9 cellular contexts compared by ENCODE assay signal in the genomic region with DNA sequence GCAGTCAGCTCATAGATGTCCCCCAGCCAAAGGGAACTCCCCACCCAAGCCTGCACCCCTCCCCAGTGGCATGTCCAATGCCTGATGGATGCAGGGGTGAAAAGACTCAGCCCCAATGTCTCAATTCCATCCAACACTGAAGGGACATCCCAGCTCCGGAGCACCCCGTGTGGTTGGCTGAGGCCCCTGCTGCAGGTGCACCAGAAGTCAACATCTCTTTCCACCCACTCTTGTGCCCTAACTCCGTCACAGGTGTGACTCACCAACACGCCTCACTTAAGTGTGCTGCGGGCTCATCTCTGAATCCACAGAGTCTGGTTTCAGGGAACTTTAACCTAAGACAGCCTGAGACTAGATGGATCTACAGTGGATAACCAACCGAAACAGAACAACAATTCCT. TPM values are rescaled to one million over a fixed set of nuclear protein-coding genes. Genes with fewer than 3 reads are reported as not detected.
DNase-seq lines count a peak whose midpoint lies in the region; ATAC-seq and TF ChIP-seq lines count a peak whose summit lies in the region.
"Had no signal": no experiment of that assay in that cellular context is flagged by ENCODE, and none has a peak within 500 bp of the region (broad histone marks: within the 10 kb centered on the region; RNA-seq: fewer than 3 reads in every experiment).

No MANE protein-coding gene starts in this region.

- H3K27me3 Mint-ChIP-seq in activated CD8-positive, alpha-beta memory T cell treated with anti-CD3 and anti-CD28 coated beads, Interleukin-2, amount 10 ng/mL, durations not matched to agents 7 days and 5 days: peaks cover 5% of the 10 kb centered on the region
- H3K27me3 Mint-ChIP-seq in stimulated activated naive CD8-positive, alpha-beta T cell treated with anti-CD3 and anti-CD28 coated beads, Interleukin-15, amount 100 ng/mL, for 72 hours: no peaks in the 10 kb centered on the region
- H3K27me3 Mint-ChIP-seq: activated naive CD4-positive, alpha-beta T cell treated with anti-CD3 and anti-CD28 coated beads, Interleukin-2, amount 50 U/mL, for 24 hours had no signal

- 65 to 82% (median 76%) methylated on average over 6 of the region's 6 CpGs for WGBS in spleen, 5 donors

- H3K36me3 ChIP-seq in kidney epithelial cell (ENCODE audit: control insufficient read depth, insufficient read depth, low read length) (no peaks in the 10 kb centered on the region), spleen (no peaks in the 10 kb centered on the region), Karpas-422 (ENCODE audit: insufficient read depth, low read length) (no peaks in the 10 kb centered on the region)

- TF ChIP-seq POLR2A in spleen (IDR thresholded peaks at IDR 0.05): no peak

- CTCF ChIA-PET in activated CD8-positive, alpha-beta memory T cell treated with anti-CD3 and anti-CD28 coated beads, Interleukin-2, amount 10 ng/mL, durations not matched to agents 7 days and 5 days (lab: Charles Lee): no interaction called here

- DNase-seq in activated CD8-positive, alpha-beta memory T cell treated with anti-CD3 and anti-CD28 coated beads, Interleukin-2, amount 50 U/mL, for 4 hours: peak; percentile 36
- no peak for DNase-seq in activated CD8-positive, alpha-beta memory T cell treated with anti-CD3 and anti-CD28 coated beads, Interleukin-2, amount 10 ng/mL, durations not matched to agents 7 days and 5 days
- DNase-seq in activated CD4-positive, alpha-beta T cell treated with anti-CD3 and anti-CD28 coated beads, Interleukin-2, amount 50 U/mL, for 4 hours: peak; percentile 24 to 26
- no peak for DNase-seq in kidney epithelial cell (ENCODE audit: low read depth)
- DNase-seq in stimulated activated naive CD8-positive, alpha-beta T cell treated with anti-CD3 and anti-CD28 coated beads, Interleukin-15, amount 100 ng/mL, for 72 hours: peak; percentile 10 to 11
- no peak for DNase-seq in spleen
- DNase-seq in SKM-1 (lab: John Stamatoyannopoulos, UW; ENCODE audit: unreplicated experiment): no peak
- no peak for DNase-seq in Karpas-422

- H3K79me2 ChIP-seq in Karpas-422 (ENCODE audit: low read length): no peaks in the 10 kb centered on the region

- H4K20me1 ChIP-seq in Karpas-422 (ENCODE audit: insufficient read depth, low read depth, low read length): no peaks in the 10 kb centered on the region

- H2AFZ ChIP-seq in Karpas-422 (ENCODE audit: low read length): no peak overlapping the region

- H3K9me3 ChIP-seq in spleen (no peaks in the 10 kb centered on the region), Karpas-422 (ENCODE audit: low read length) (no peaks in the 10 kb centered on the region)

- H3K9ac ChIP-seq in Karpas-422 (ENCODE audit: low read length): no peak overlapping the region

- no peak overlapping the region for H3K4me3 Mint-ChIP-seq in activated CD8-positive, alpha-beta memory T cell treated with anti-CD3 and anti-CD28 coated beads, Interleukin-2, amount 10 ng/mL, durations not matched to agents 7 days and 5 days
- no peak overlapping the region for H3K4me3 Mint-ChIP-seq in stimulated activated naive CD8-positive, alpha-beta T cell treated with anti-CD3 and anti-CD28 coated beads, Interleukin-15, amount 100 ng/mL, for 72 hours
- H3K4me3 Mint-ChIP-seq: activated naive CD4-positive, alpha-beta T cell treated with anti-CD3 and anti-CD28 coated beads, Interleukin-2, amount 50 U/mL, for 24 hours had no signal

- H3K36me3 Mint-ChIP-seq in activated CD8-positive, alpha-beta memory T cell treated with anti-CD3 and anti-CD28 coated beads, Interleukin-2, amount 10 ng/mL, durations not matched to agents 7 days and 5 days: no peaks in the 10 kb centered on the region
- H3K36me3 Mint-ChIP-seq: activated naive CD4-positive, alpha-beta T cell treated with anti-CD3 and anti-CD28 coated beads, Interleukin-2, amount 50 U/mL, for 24 hours had no signal

- H3K27ac ChIP-seq in spleen: no peak overlapping the region
- no peak overlapping the region for H3K27ac ChIP-seq in Karpas-422 (ENCODE audit: low read length)

- intact Hi-C loops in spleen (cut with DNase I; ENCODE audit: low total_unique reads): no loop called here

- H3K27ac Mint-ChIP-seq in activated CD8-positive, alpha-beta memory T cell treated with anti-CD3 and anti-CD28 coated beads, Interleukin-2, amount 10 ng/mL, durations not matched to agents 7 days and 5 days: no peak overlapping the region
- no peak overlapping the region for H3K27ac Mint-ChIP-seq in stimulated activated naive CD8-positive, alpha-beta T cell treated with anti-CD3 and anti-CD28 coated beads, Interleukin-15, amount 100 ng/mL, for 72 hours
- H3K27ac Mint-ChIP-seq: activated naive CD4-positive, alpha-beta T cell treated with anti-CD3 and anti-CD28 coated beads, Interleukin-2, amount 50 U/mL, for 24 hours had no signal

- no peaks in the 10 kb centered on the region for H3K9me2 ChIP-seq in Karpas-422 (replicated peaks; ENCODE audit: insufficient read depth, low read length)

- H3K4me3 ChIP-seq in kidney epithelial cell (ENCODE audit: low read depth, low read length) (no peak overlapping the region), spleen (no peak overlapping the region), Karpas-422 (ENCODE audit: low read length) (no peak overlapping the region)

- H3K4me1 ChIP-seq in spleen (no peaks in the 10 kb centered on the region), Karpas-422 (ENCODE audit: low read length) (no peaks in the 10 kb centered on the region)

- no peaks in the 10 kb centered on the region for H3K4me1 Mint-ChIP-seq in activated CD8-positive, alpha-beta memory T cell treated with anti-CD3 and anti-CD28 coated beads, Interleukin-2, amount 10 ng/mL, durations not matched to agents 7 days and 5 days
- peaks cover 9% of the 10 kb centered on the region for H3K4me1 Mint-ChIP-seq in stimulated activated naive CD8-positive, alpha-beta T cell treated with anti-CD3 and anti-CD28 coated beads, Interleukin-15, amount 100 ng/mL, for 72 hours
- H3K4me1 Mint-ChIP-seq: activated naive CD4-positive, alpha-beta T cell treated with anti-CD3 and anti-CD28 coated beads, Interleukin-2, amount 50 U/mL, for 24 hours had no signal

- H3K9me3 Mint-ChIP-seq in activated CD8-positive, alpha-beta memory T cell treated with anti-CD3 and anti-CD28 coated beads, Interleukin-2, amount 10 ng/mL, durations not matched to agents 7 days and 5 days (ENCODE audit: low read depth): no peaks in the 10 kb centered on the region
- no peaks in the 10 kb centered on the region for H3K9me3 Mint-ChIP-seq in stimulated activated naive CD8-positive, alpha-beta T cell treated with anti-CD3 and anti-CD28 coated beads, Interleukin-15, amount 100 ng/mL, for 72 hours
- H3K9me3 Mint-ChIP-seq: activated naive CD4-positive, alpha-beta T cell treated with anti-CD3 and anti-CD28 coated beads, Interleukin-2, amount 50 U/mL, for 24 hours had no signal

- TF ChIP-seq CTCF in kidney epithelial cell (IDR thresholded peaks at IDR 0.05; ENCODE audit: insufficient read depth, low read length, poor library complexity, severe bottlenecking): peak; percentile 23
- no peak for TF ChIP-seq CTCF in spleen (IDR thresholded peaks at IDR 0.05 in 8 of 11, conservative IDR thresholded peaks at IDR 0.05 in 3 of 11)

- ATAC-seq in activated CD8-positive, alpha-beta memory T cell treated with anti-CD3 and anti-CD28 coated beads, Interleukin-2, amount 10 ng/mL, durations not matched to agents 7 days and 5 days: no peak
- ATAC-seq in stimulated activated naive CD8-positive, alpha-beta T cell treated with anti-CD3 and anti-CD28 coated beads, Interleukin-15, amount 100 ng/mL, for 72 hours: peak; percentile 75

- H3K27me3 ChIP-seq in kidney epithelial cell (ENCODE audit: control insufficient read depth, insufficient read depth, low read length) (no peaks in the 10 kb centered on the region), spleen (replicated peaks in 1 of 7) (no peaks in the 10 kb centered on the region), Karpas-422 (ENCODE audit: low read length) (no peaks in the 10 kb centered on the region)

- H3K4me2 ChIP-seq in Karpas-422 (ENCODE audit: low read depth, low read length, poor library complexity, severe bottlenecking): no peak overlapping the region

RNA-seq across cellular contexts. Expression of a gene that starts 40.9 kb away (rescaled TPM):
- total RNA-seq in activated CD8-positive, alpha-beta memory T cell treated with anti-CD3 and anti-CD28 coated beads, Interleukin-2, amount 10 ng/mL, durations not matched to agents 7 days and 5 days: 1 to 10 TPM; 6.3 TPM
- total RNA-seq in kidney epithelial cell: 7.9 and 8.7 TPM in 2 replicates
- total RNA-seq in spleen: 10 to 100 TPM; 29.0 to 43.0 (median 33.8) TPM
- polyA plus RNA-seq in spleen: 10 to 100 TPM; 17.2 to 24.1 (median 23.1) TPM
- 6.6 and 9.5 TPM in 2 replicates for total RNA-seq in Karpas-422 (2014; rRNA removed; shearing (Covaris generic); ENCODE audit: low replicate concordance)

Comparison
In these comparisons a context has a peak if more than half of its experiments do, and no peak if none do; other contexts are left out.
1. DNase-seq: peak in activated CD8-positive, alpha-beta memory T cell treated with anti-CD3 and anti-CD28 coated beads, Interleukin-2, amount 50 U/mL, for 4 hours (single experiment), activated CD4-positive, alpha-beta T cell treated with anti-CD3 and anti-CD28 coated beads, Interleukin-2, amount 50 U/mL, for 4 hours (2 of 2) and stimulated activated naive CD8-positive, alpha-beta T cell treated with anti-CD3 and anti-CD28 coated beads, Interleukin-15, amount 100 ng/mL, for 72 hours (2 of 2); none in activated CD8-positive, alpha-beta memory T cell treated with anti-CD3 and anti-CD28 coated beads, Interleukin-2, amount 10 ng/mL, durations not matched to agents 7 days and 5 days (single experiment), kidney epithelial cell (single experiment), spleen (single experiment), SKM-1 (single experiment) and Karpas-422 (single experiment).